In genomic region chr2:231708773-231709635, GRCh38 we compare ENCODE assay signal across 8 cellular contexts. TPM values are rescaled to one million over a fixed set of nuclear protein-coding genes. Genes with fewer than 3 reads are reported as not detected.
DNase-seq lines count a peak whose midpoint lies in the region; ATAC-seq, FAIRE-seq and TF ChIP-seq lines count a peak whose summit lies in the region.

No MANE protein-coding gene starts in this region.

- peaks cover 13% of the 10 kb centered on the region for H3F3A ChIP-seq in GM23248 (ENCODE audit: insufficient read depth)

- dilution Hi-C loops in keratinocyte (cut with MboI; ENCODE audit: extremely low pct_ligation_motif_present, low sequenced_read_pairs) = no loop called here

- H3K79me2 ChIP-seq in GM23248 (ENCODE audit: insufficient read depth) = peaks cover 48% of the 10 kb centered on the region
- peaks cover 46% of the 10 kb centered on the region for H3K79me2 ChIP-seq in keratinocyte (ENCODE audit: control insufficient read depth, insufficient read depth, low read length)

- H3K9me2 ChIP-seq in GM23248 (ENCODE audit: insufficient read depth) = no peaks in the 10 kb centered on the region

- 1 to 2% methylated on average over 74 to 103 of the region's 118 CpGs for WGBS in GM23248 (ENCODE audit: low coverage in 1 of 2, low lambda C conversion rate in 2 of 2, missing lambda C conversion rate in 2 of 2), 2 experiments

- H2AFZ ChIP-seq in GM23248 = peak overlapping the region; percentile 40; the same call in 1 of the 2 replicates
- H2AFZ ChIP-seq in keratinocyte (ENCODE audit: control insufficient read depth, low read length) = no peak overlapping the region

- no peaks in the 10 kb centered on the region for H3K9me1 ChIP-seq in keratinocyte (ENCODE audit: control insufficient read depth, extremely low read depth, insufficient read depth, low read length)

- DNase-seq in GM23248 = peak; percentile 83
- DNase-seq in T follicular helper cell (ENCODE audit: low read depth) = peak; percentile 41
- DNase-seq in astrocyte of the hippocampus (ENCODE audit: low read depth, low spot score) = peak; percentile 76
- DNase-seq in keratinocyte (ENCODE audit: low read depth, low spot score) = no peak
- DNase-seq in stimulated activated CD4-positive, alpha-beta T cell treated with anti-CD3 and anti-CD28 coated beads, Interleukin-4, amount 100 ng/mL, for 1 hour = peak; percentile 63
- DNase-seq in NCI-H2196 treated with DMSO at 0.1 percent for 48 hours (lab: John Stamatoyannopoulos, UW; ENCODE audit: unreplicated experiment) = no peak
- DNase-seq in DMS79 (lab: John Stamatoyannopoulos, UW) = no peak

- in situ Hi-C loops in GM23248 (cut with MboI) = no loop called here

- H4K20me1 ChIP-seq in GM23248 (ENCODE audit: insufficient read depth) (no peaks in the 10 kb centered on the region), keratinocyte (ENCODE audit: control insufficient read depth, extremely low read depth, insufficient read depth, low read length) (peaks cover 24% of the 10 kb centered on the region)

- H3K36me3 ChIP-seq in GM23248 (ENCODE audit: low read depth) = no peaks in the 10 kb centered on the region
- peaks cover 9 to 15% of the 10 kb centered on the region in 2 experiments for H3K36me3 ChIP-seq in keratinocyte (ENCODE audit: control insufficient read depth in 2 of 2, extremely low read depth in 1 of 2, insufficient read depth in 2 of 2, low read length in 2 of 2)

- H3K27ac ChIP-seq in GM23248 (peak overlapping the region; percentile 92), keratinocyte (ENCODE audit: control insufficient read depth, insufficient read depth, low read length) (peak overlapping the region; percentile 87)

- peak overlapping the region; percentile 85 for H3K4me2 ChIP-seq in GM23248 (ENCODE audit: unreplicated experiment)
- peak overlapping the region; percentile 75 for H3K4me2 ChIP-seq in keratinocyte (ENCODE audit: control insufficient read depth, extremely low read depth, insufficient read depth, low read depth, low read length)

- H3K4me3 ChIP-seq in GM23248 = peak overlapping the region; percentile 77
- peak overlapping the region; percentile 87 to 95 (median 93) for H3K4me3 ChIP-seq in keratinocyte (ENCODE audit: control insufficient read depth in 2 of 3, extremely low read depth in 1 of 3, insufficient read depth in 2 of 3, low read depth in 1 of 3, low read length in 3 of 3)

- H3K9ac ChIP-seq in GM23248 (peak overlapping the region; percentile 98), keratinocyte (ENCODE audit: control insufficient read depth, extremely low read depth, insufficient read depth, low read length) (peak overlapping the region; percentile 92)

- H3K4me1 ChIP-seq in GM23248 (ENCODE audit: insufficient read depth) (peaks cover 14% of the 10 kb centered on the region), keratinocyte (ENCODE audit: control insufficient read depth, extremely low read depth, insufficient read depth, low read length) (peaks cover 23% of the 10 kb centered on the region)

- TF ChIP-seq CTCF in keratinocyte (optimal IDR thresholded peaks at IDR 0.05 in 1 of 3, IDR thresholded peaks at IDR 0.05 in 1 of 3, conservative IDR thresholded peaks at IDR 0.05 in 1 of 3; ENCODE audit: extremely low read depth in 1 of 3, insufficient read depth in 2 of 3, low read length in 3 of 3) = no peak

- H3K9me3 ChIP-seq in GM23248 (ENCODE audit: low read depth) (no peaks in the 10 kb centered on the region), keratinocyte (ENCODE audit: control insufficient read depth, low read depth, low read length) (no peaks in the 10 kb centered on the region)

- no peak for ATAC-seq in HG02798 (IDR thresholded peaks at IDR 0.05; ENCODE audit: poor library complexity, unreplicated experiment)

- no peak for FAIRE-seq in keratinocyte (lab: Jason Lieb, UNC)

- H3K27me3 ChIP-seq in GM23248 (replicated peaks; ENCODE audit: insufficient read depth) = no peaks in the 10 kb centered on the region
- H3K27me3 ChIP-seq in keratinocyte (ENCODE audit: control insufficient read depth, extremely low read depth, insufficient read depth, low read length) = no peaks in the 10 kb centered on the region

RNA-seq across cellular contexts. Expression of gene PTMA, which starts 0.7 kb away (rescaled TPM):
- 301 and 318 TPM in 2 replicates for total RNA-seq in GM23248 (2014; rRNA removed; shearing (Covaris generic))
- polyA plus RNA-seq in GM23248 (2016; fragmentation: Nextera tagmentation; extraction: Ambion mirVana) (570 and 594 TPM in 2 replicates), keratinocyte (200 to 691 TPM (median 598 TPM) in 3 replicates)
- 225 TPM for polyA plus RNA-seq in keratinocyte (2011; ENCODE audit: low read depth)
- polyA plus RNA-seq in keratinocyte (2011; cell fraction: cytosol; rRNA removed) = 365 and 669 TPM in 2 replicates
- 172 and 224 TPM in 2 replicates for polyA plus RNA-seq in keratinocyte (2011; cell fraction: nucleus; rRNA removed)
- polyA plus RNA-seq in keratinocyte (2012; ENCODE audit: low replicate concordance) = 295 and 1,005 TPM in 2 replicates
- polyA minus RNA-seq in keratinocyte = 30.7 to 59.6 TPM (median 58.6 TPM) in 3 replicates
- 399 TPM for polyA minus RNA-seq in keratinocyte (2011; cell fraction: cytosol; rRNA and poly(A)+ RNA removed)
- 57.3 and 58.8 TPM in 2 replicates for polyA minus RNA-seq in keratinocyte (2011; cell fraction: nucleus; rRNA and poly(A)+ RNA removed)

Comparison
In these comparisons a context has a peak if more than half of its experiments do, and no peak if none do; other contexts are left out.
1. DNase-seq: peak in GM23248 (single experiment), T follicular helper cell (single experiment), astrocyte of the hippocampus (single experiment) and stimulated activated CD4-positive, alpha-beta T cell treated with anti-CD3 and anti-CD28 coated beads, Interleukin-4, amount 100 ng/mL, for 1 hour (single experiment); none in keratinocyte (single experiment), NCI-H2196 treated with DMSO at 0.1 percent for 48 hours (single experiment) and DMS79 (single experiment).